32 cellular contexts compared by ENCODE assay signal in the genomic region with DNA sequence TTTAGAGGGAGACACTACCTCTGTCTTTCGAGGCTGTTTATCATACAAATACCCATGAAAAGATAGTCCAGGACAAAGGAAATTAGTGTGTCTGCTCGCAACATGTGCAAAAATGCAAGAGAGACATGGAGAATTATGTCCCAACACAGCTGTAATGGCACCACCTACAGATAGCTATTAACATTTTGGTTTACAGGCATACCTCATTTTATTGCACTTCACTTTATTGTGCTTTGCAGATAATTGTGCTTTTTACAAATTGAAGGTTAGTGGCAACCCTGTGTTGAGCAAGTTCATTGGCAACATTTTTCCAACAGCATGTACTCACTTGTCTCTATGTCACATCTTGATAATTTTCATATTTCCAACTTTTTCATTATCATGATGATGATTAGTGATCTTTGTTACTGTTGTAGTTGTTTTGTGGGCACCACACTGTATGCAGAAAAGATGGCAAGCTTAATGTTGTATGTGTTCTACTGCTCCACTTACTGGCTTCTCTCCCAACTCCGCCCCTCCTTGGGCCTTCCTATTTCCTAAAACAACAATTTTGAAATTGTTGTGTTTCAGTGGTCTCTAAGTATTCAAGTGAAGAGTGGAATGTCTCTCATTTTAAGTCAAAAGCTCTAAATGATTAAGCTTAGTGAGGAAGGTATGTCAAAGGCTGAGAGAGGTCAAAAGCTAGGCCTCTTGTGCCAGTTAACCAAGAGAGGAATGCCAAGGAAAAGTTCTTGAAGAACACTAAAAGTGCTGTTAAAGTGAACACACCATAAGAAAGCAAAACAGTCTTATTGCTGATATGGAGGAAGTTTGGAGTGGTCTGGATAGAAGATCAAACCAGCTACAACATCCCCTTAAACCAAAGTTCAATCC. TPM values are rescaled to one million over a fixed set of nuclear protein-coding genes. Genes with fewer than 3 reads are reported as not detected.
DNase-seq lines count a peak whose midpoint lies in the region; ATAC-seq, FAIRE-seq and TF ChIP-seq lines count a peak whose summit lies in the region.
"Had no signal": no experiment of that assay in that cellular context is flagged by ENCODE, and none has a peak within 500 bp of the region (broad histone marks: within the 10 kb centered on the region; RNA-seq: fewer than 3 reads in every experiment).

No MANE protein-coding gene starts in this region.

- TF ChIP-seq CTCF in ascending aorta (IDR thresholded peaks at IDR 0.05) = no peak
- TF ChIP-seq CTCF in GM10248 (IDR thresholded peaks at IDR 0.05; ENCODE audit: control extremely low read depth, extremely low read depth, low read depth, missing control alignments) = no peak

- CTCF ChIA-PET in GM10248 (lab: Yijun Ruan, JAX) = interaction anchor here (0.8 to 1.3 kb wide), 6 partner anchors 9 to 90 kb away, joined by 3 to 6 read pairs (median 4); no protein-coding TSS in a partner anchor

- no peak for DNase-seq in activated T-cell treated with anti-CD3 and anti-CD28 coated beads, Interleukin-2, amount 50 U/mL, for 72 hours
- no peak for DNase-seq in activated T-cell treated with anti-CD3 and anti-CD28 coated beads, Interleukin-2, amount 50 U/mL, for 4 hours
- no peak for DNase-seq in ascending aorta (ENCODE audit: low spot score in 2 of 2)
- DNase-seq in left colon = no peak
- DNase-seq in urothelium cell line (ENCODE audit: low spot score) = no peak
- no peak for DNase-seq in amygdala (lab: John Stamatoyannopoulos, UW)
- no peak for DNase-seq in GM10248 (ENCODE audit: extremely low spot score)
- no peak for DNase-seq in NCI-H82 treated with DMSO at 0.1 percent for 48 hours (lab: John Stamatoyannopoulos, UW; ENCODE audit: unreplicated experiment)
- DNase-seq: activated CD4-positive, alpha-beta T cell treated with anti-CD3 and anti-CD28 coated beads, Interleukin-2, amount 50 U/mL, for 48 hours; activated effector memory CD4-positive, alpha-beta T cell treated with Interleukin-2 at 50 U/mL for 16 hours; Calu3; central memory CD4-positive, alpha-beta T cell; DMS79; GDM1; H7; heart right ventricle; kidney glomerular epithelial cell; MV-4-11; natural killer cell; NCI-H1436; NCI-H2081 treated with DMSO at 0.1 percent for 48 hours; NCI-H226; NCI-H526 treated with DMSO at 0.1 percent for 48 hours; Right ventricle myocardium superior; T-helper 2 cell; upper lobe of left lung had no signal

- no peaks in the 10 kb centered on the region for H3K27me3 ChIP-seq in ascending aorta
- H3K27me3 ChIP-seq: heart right ventricle, upper lobe of left lung had no signal

- H3K4me3 ChIP-seq in ascending aorta = no peak overlapping the region
- H3K4me3 ChIP-seq: heart right ventricle, upper lobe of left lung had no signal

- peak overlapping the region; percentile 26 to 36 for H3K27ac ChIP-seq in ascending aorta
- H3K27ac ChIP-seq: heart right ventricle, upper lobe of left lung had no signal

- peaks cover 40% of the 10 kb centered on the region for H3K4me1 Mint-ChIP-seq in activated T-cell treated with anti-CD3 and anti-CD28 coated beads, Interleukin-2, amount 50 U/mL, for 72 hours (ENCODE audit: low read depth)
- H3K4me1 Mint-ChIP-seq in activated T-cell treated with anti-CD3 and anti-CD28 coated beads, Interleukin-2, amount 50 U/mL, for 4 hours (ENCODE audit: low read depth) = peaks cover 57% of the 10 kb centered on the region

- peaks cover 4 to 12% of the 10 kb centered on the region in 2 donors for H3K4me1 ChIP-seq in ascending aorta

- peaks cover 2 to 8% of the 10 kb centered on the region in 2 donors for H3K36me3 ChIP-seq in ascending aorta

- no peaks in the 10 kb centered on the region for H3K27me3 Mint-ChIP-seq in activated T-cell treated with anti-CD3 and anti-CD28 coated beads, Interleukin-2, amount 50 U/mL, for 72 hours (ENCODE audit: low read depth)
- no peaks in the 10 kb centered on the region for H3K27me3 Mint-ChIP-seq in activated T-cell treated with anti-CD3 and anti-CD28 coated beads, Interleukin-2, amount 50 U/mL, for 4 hours (ENCODE audit: low read depth)
- H3K27me3 Mint-ChIP-seq: dendritic cell treated with granulocyte-macrophage colony-stimulating factor and Interleukin-4, amounts not matched to agents 40 ng/mL and 50 ng/mL, for 4 days had no signal

- POLR2A ChIA-PET in GM10248 (lab: Yijun Ruan, JAX) = no interaction called here

- peak; percentile 27 for FAIRE-seq in urothelium cell line (lab: Jason Lieb, UNC)
- FAIRE-seq: frontal cortex had no signal

- H3K4me3 Mint-ChIP-seq in activated T-cell treated with anti-CD3 and anti-CD28 coated beads, Interleukin-2, amount 50 U/mL, for 72 hours = no peak overlapping the region
- H3K4me3 Mint-ChIP-seq in activated T-cell treated with anti-CD3 and anti-CD28 coated beads, Interleukin-2, amount 50 U/mL, for 4 hours = no peak overlapping the region
- H3K4me3 Mint-ChIP-seq: dendritic cell treated with granulocyte-macrophage colony-stimulating factor and Interleukin-4, amounts not matched to agents 40 ng/mL and 50 ng/mL, for 4 days; natural killer cell; stimulated activated effector memory CD8-positive, alpha-beta T cell treated with anti-CD3 and anti-CD28 coated beads, Interleukin-12 subunit alpha, Interleukin-12 subunit beta, amount 100 ng/mL, for 72 hours had no signal

- intact Hi-C loops in ascending aorta (cut with DNase I) = no loop called here
- intact Hi-C loops in left colon (cut with DNase I, micrococcal nuclease) = no loop called here

- peaks cover 18 to 46% of the 10 kb centered on the region in 2 donors for H3K36me3 Mint-ChIP-seq in activated T-cell treated with anti-CD3 and anti-CD28 coated beads, Interleukin-2, amount 50 U/mL, for 72 hours (ENCODE audit: insufficient read depth in 2 of 2)
- peaks cover 57% of the 10 kb centered on the region for H3K36me3 Mint-ChIP-seq in activated T-cell treated with anti-CD3 and anti-CD28 coated beads, Interleukin-2, amount 50 U/mL, for 4 hours (ENCODE audit: insufficient read depth)

- no peaks in the 10 kb centered on the region for H3K9me3 ChIP-seq in ascending aorta
- H3K9me3 ChIP-seq: heart right ventricle, upper lobe of left lung had no signal

- no peaks in the 10 kb centered on the region for H3K9me3 Mint-ChIP-seq in activated T-cell treated with anti-CD3 and anti-CD28 coated beads, Interleukin-2, amount 50 U/mL, for 72 hours
- H3K9me3 Mint-ChIP-seq in activated T-cell treated with anti-CD3 and anti-CD28 coated beads, Interleukin-2, amount 50 U/mL, for 4 hours = no peaks in the 10 kb centered on the region
- H3K9me3 Mint-ChIP-seq: activated naive CD4-positive, alpha-beta T cell treated with anti-CD3 and anti-CD28 coated beads, Interleukin-2, amount 50 U/mL, for 72 hours; dendritic cell treated with granulocyte-macrophage colony-stimulating factor and Interleukin-4, amounts not matched to agents 40 ng/mL and 50 ng/mL, for 4 days; natural killer cell; stimulated activated effector memory CD8-positive, alpha-beta T cell treated with anti-CD3 and anti-CD28 coated beads, Interleukin-12 subunit alpha, Interleukin-12 subunit beta, amount 100 ng/mL, for 72 hours had no signal

- no peak for ATAC-seq in activated T-cell treated with anti-CD3 and anti-CD28 coated beads, Interleukin-2, amount 50 U/mL, for 72 hours (replicated peaks in 1 of 2)
- no peak for ATAC-seq in activated T-cell treated with anti-CD3 and anti-CD28 coated beads, Interleukin-2, amount 50 U/mL, for 4 hours
- peak; percentile 68 for ATAC-seq in left colon
- ATAC-seq: activated naive CD4-positive, alpha-beta T cell treated with anti-CD3 and anti-CD28 coated beads, Interleukin-2, amount 50 U/mL, for 72 hours; heart right ventricle; natural killer cell; Panc1; SK-N-SH treated with all-trans-retinoic acid at 6 μM for 48 hours; stimulated activated effector memory CD8-positive, alpha-beta T cell treated with anti-CD3 and anti-CD28 coated beads, Interleukin-12 subunit alpha, Interleukin-12 subunit beta, amount 100 ng/mL, for 72 hours had no signal

- peak overlapping the region; percentile 34 for H3K27ac Mint-ChIP-seq in activated T-cell treated with anti-CD3 and anti-CD28 coated beads, Interleukin-2, amount 50 U/mL, for 72 hours
- H3K27ac Mint-ChIP-seq: activated naive CD4-positive, alpha-beta T cell treated with anti-CD3 and anti-CD28 coated beads, Interleukin-2, amount 50 U/mL, for 72 hours; dendritic cell treated with granulocyte-macrophage colony-stimulating factor and Interleukin-4, amounts not matched to agents 40 ng/mL and 50 ng/mL, for 4 days; stimulated activated effector memory CD8-positive, alpha-beta T cell treated with anti-CD3 and anti-CD28 coated beads, Interleukin-12 subunit alpha, Interleukin-12 subunit beta, amount 100 ng/mL, for 72 hours had no signal

RNA-seq across cellular contexts. Expression of gene ANKRD12, which starts 52.0 kb away (rescaled TPM):
- 100 to 1,000 TPM in 1 of 2 donors, 10 to 100 TPM in 1; 84.4 to 123 TPM for total RNA-seq in activated T-cell treated with anti-CD3 and anti-CD28 coated beads, Interleukin-2, amount 50 U/mL, for 72 hours
- 10 to 100 TPM; 49.7 to 62.9 (median 57.7) TPM for total RNA-seq in activated T-cell treated with anti-CD3 and anti-CD28 coated beads, Interleukin-2, amount 50 U/mL, for 4 hours
- total RNA-seq in ascending aorta (11.4 TPM), left colon (10 to 100 TPM; 44.7 to 64.3 TPM)
